In genomic region chr1:118998171-118998570, GRCh38 we compare ENCODE assay signal across 19 cellular contexts. TPM values are rescaled to one million over a fixed set of nuclear protein-coding genes. Genes with fewer than 3 reads are reported as not detected.
"Had no signal": no experiment of that assay in that cellular context is flagged by ENCODE, and none has a peak within 500 bp of the region (broad histone marks: within the 10 kb centered on the region; RNA-seq: fewer than 3 reads in every experiment).

No MANE protein-coding gene starts in this region.

- H3K27me3 ChIP-seq: ovary had no signal

- H3K9me3 Mint-ChIP-seq: stimulated activated memory B cell treated with anti-CD40 and anti-IgM and Interleukin-4, amounts not matched to agents 10 μg/mL and 1 μg/mL and 100 μg/mL, for 72 hours; stimulated activated naive CD8-positive, alpha-beta T cell treated with anti-CD3 and anti-CD28 coated beads, Interleukin-15, Interleukin-2, amounts not matched to agents 100 ng/mL and 50 ng/mL, for 24 hours had no signal

- H3K9ac ChIP-seq: neural progenitor cell had no signal

- DNase-seq: cortex of kidney; dorsolateral prefrontal cortex; effector CD8-positive, alpha-beta T cell; gastrocnemius medialis; kidney glomerular epithelial cell; mesendoderm; naive thymus-derived CD4-positive, alpha-beta T cell; nucleus accumbens; ovary; right cardiac atrium; stimulated activated CD4-positive, alpha-beta T cell treated with anti-CD3 and anti-CD28 coated beads, Interleukin-2, amount 100 ng/mL, for 48 hours; tibial artery; upper lobe of left lung; uterus had no signal

- H3K4me3 ChIP-seq: dorsolateral prefrontal cortex, gastrocnemius medialis, neural progenitor cell, ovary, smooth muscle cell, tibial artery, upper lobe of left lung, uterus had no signal

- H3K9me3 ChIP-seq: gastrocnemius medialis, ovary, tibial artery, upper lobe of left lung, uterus had no signal

- H3K4me3 Mint-ChIP-seq: stimulated activated memory B cell treated with anti-CD40 and anti-IgM and Interleukin-4, amounts not matched to agents 10 μg/mL and 1 μg/mL and 100 μg/mL, for 72 hours; stimulated activated naive CD8-positive, alpha-beta T cell treated with anti-CD3 and anti-CD28 coated beads, Interleukin-15, Interleukin-2, amounts not matched to agents 100 ng/mL and 50 ng/mL, for 24 hours had no signal

- H3K27ac ChIP-seq: dorsolateral prefrontal cortex, gastrocnemius medialis, neural progenitor cell, ovary, tibial artery, upper lobe of left lung, uterus had no signal

- H3K27ac Mint-ChIP-seq: naive thymus-derived CD4-positive, alpha-beta T cell; neural progenitor cell; stimulated activated memory B cell treated with anti-CD40 and anti-IgM and Interleukin-4, amounts not matched to agents 10 μg/mL and 1 μg/mL and 100 μg/mL, for 72 hours; stimulated activated naive CD8-positive, alpha-beta T cell treated with anti-CD3 and anti-CD28 coated beads, Interleukin-15, Interleukin-2, amounts not matched to agents 100 ng/mL and 50 ng/mL, for 24 hours had no signal

- H3K36me3 ChIP-seq: gastrocnemius medialis, neural progenitor cell, ovary, tibial artery, upper lobe of left lung, uterus had no signal

- H2AFZ ChIP-seq: neural progenitor cell had no signal

- H3K36me3 Mint-ChIP-seq: neural progenitor cell; stimulated activated memory B cell treated with anti-CD40 and anti-IgM and Interleukin-4, amounts not matched to agents 10 μg/mL and 1 μg/mL and 100 μg/mL, for 72 hours had no signal

- H3K4me2 ChIP-seq: neural progenitor cell, smooth muscle cell had no signal

- H3K4me1 ChIP-seq: neural progenitor cell, uterus had no signal

- ATAC-seq: esophagus mucosa; gastrocnemius medialis; naive thymus-derived CD4-positive, alpha-beta T cell; right cardiac atrium; stimulated activated memory B cell treated with anti-CD40 and anti-IgM and Interleukin-4, amounts not matched to agents 10 μg/mL and 1 μg/mL and 100 μg/mL, for 72 hours had no signal

RNA-seq across cellular contexts. Expression of gene TBX15, which starts 10.0 kb away (rescaled TPM):
- total RNA-seq: esophagus mucosa; naive thymus-derived CD4-positive, alpha-beta T cell had no signal
- polyA plus RNA-seq: naive thymus-derived CD4-positive, alpha-beta T cell had no signal
